ENCODE assay signal across 8 cellular contexts in the genomic region with DNA sequence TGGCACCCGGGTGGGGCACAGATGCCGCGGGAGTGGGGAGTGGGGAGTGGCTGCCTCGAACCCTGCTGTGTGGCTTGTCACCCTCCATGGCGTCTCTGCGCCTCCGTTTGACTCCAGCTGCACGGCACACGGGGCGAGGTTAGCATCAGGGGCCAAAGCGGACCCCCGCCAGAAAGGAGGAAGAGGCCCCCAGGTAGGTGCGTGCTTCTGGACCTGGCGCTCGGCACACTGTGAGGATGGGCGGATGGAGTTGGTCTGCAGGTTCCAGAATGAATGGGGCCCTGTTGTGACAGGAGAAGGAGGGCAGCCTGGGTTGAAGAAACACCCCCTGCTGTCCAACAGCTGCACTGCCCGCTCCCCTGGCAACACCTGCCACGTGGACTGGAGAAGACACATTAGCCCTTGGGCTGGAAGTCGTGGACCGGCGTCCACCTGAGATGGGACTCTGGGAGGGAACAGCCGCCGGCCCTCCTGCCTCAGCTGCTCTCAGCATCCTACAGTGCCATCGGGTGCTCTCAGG. TPM values are rescaled to one million over a fixed set of nuclear protein-coding genes. Genes with fewer than 3 reads are reported as not detected.
DNase-seq lines count a peak whose midpoint lies in the region; ATAC-seq and TF ChIP-seq lines count a peak whose summit lies in the region.

No MANE protein-coding gene starts in this region.

- no peaks in the 10 kb centered on the region for H3K27me3 ChIP-seq in CD4-positive, alpha-beta T cell (ENCODE audit: control insufficient read depth, insufficient read depth, low read length)
- H3K27me3 ChIP-seq in GM23248 (replicated peaks; ENCODE audit: insufficient read depth) (no peaks in the 10 kb centered on the region), testis (no peaks in the 10 kb centered on the region)
- no peaks in the 10 kb centered on the region for H3K27me3 ChIP-seq in naive thymus-derived CD4-positive, alpha-beta T cell (ENCODE audit: control insufficient read depth in 2 of 2, insufficient read depth in 2 of 2, low read length in 2 of 2)

- no peak overlapping the region for H3K4me2 ChIP-seq in GM23248 (ENCODE audit: unreplicated experiment)

- H3K9me2 ChIP-seq in GM23248 (ENCODE audit: insufficient read depth): no peaks in the 10 kb centered on the region

- H3K4me3 Mint-ChIP-seq in CD4-positive, alpha-beta T cell: no peak overlapping the region
- H3K4me3 Mint-ChIP-seq in naive thymus-derived CD4-positive, alpha-beta T cell: peak overlapping the region in 6 of 10 donors; percentile 9 to 94 (median 82)

- no peak for TF ChIP-seq POLR2A in testis (IDR thresholded peaks at IDR 0.05)

- no peaks in the 10 kb centered on the region for H3K9me3 Mint-ChIP-seq in CD4-positive, alpha-beta T cell
- H3K9me3 Mint-ChIP-seq in naive thymus-derived CD4-positive, alpha-beta T cell: no peaks in the 10 kb centered on the region

- peak overlapping the region; percentile 79 for H3K27ac ChIP-seq in CD4-positive, alpha-beta T cell (ENCODE audit: low read depth, low read length)
- no peak overlapping the region for H3K27ac ChIP-seq in GM23248
- peak overlapping the region; percentile 89 for H3K27ac ChIP-seq in naive thymus-derived CD4-positive, alpha-beta T cell (ENCODE audit: low read depth, low read length)
- H3K27ac ChIP-seq in testis: no peak overlapping the region

- no peaks in the 10 kb centered on the region for H4K20me1 ChIP-seq in GM23248 (ENCODE audit: insufficient read depth)

- intact Hi-C loops in CD4-positive, alpha-beta T cell (cut with DNase I, micrococcal nuclease): loop anchor here in 1 of 2 experiments (5.0 kb wide), 1 partner anchor 45 kb away; no protein-coding TSS in a partner anchor
- intact Hi-C loops in naive thymus-derived CD4-positive, alpha-beta T cell (cut with micrococcal nuclease): loop anchor here (2.0 kb wide), 2 partner anchors 19 to 47 kb away; no protein-coding TSS in a partner anchor
- intact Hi-C loops in testis (cut with DNase I; ENCODE audit: low total_unique reads): no loop called here

- H3K4me1 ChIP-seq in GM23248 (ENCODE audit: insufficient read depth) (no peaks in the 10 kb centered on the region; the same call in 1 of the 2 replicates), testis (peaks cover 27% of the 10 kb centered on the region)
- H3K4me1 ChIP-seq in naive thymus-derived CD4-positive, alpha-beta T cell (ENCODE audit: control insufficient read depth in 2 of 2, insufficient read depth in 2 of 2, low read length in 2 of 2): peaks cover 17 to 25% of the 10 kb centered on the region in 2 donors

- H3K9me3 ChIP-seq in CD4-positive, alpha-beta T cell (ENCODE audit: control insufficient read depth, low read length): no peaks in the 10 kb centered on the region
- H3K9me3 ChIP-seq in GM23248 (ENCODE audit: low read depth): no peaks in the 10 kb centered on the region
- H3K9me3 ChIP-seq in naive thymus-derived CD4-positive, alpha-beta T cell (ENCODE audit: control insufficient read depth in 2 of 3, low read length in 3 of 3): no peaks in the 10 kb centered on the region
- H3K9me3 ChIP-seq in testis: no peaks in the 10 kb centered on the region

- CTCF ChIA-PET in CD4-positive, alpha-beta T cell (lab: Charles Lee): interaction anchor here (0.5 to 3.5 kb wide), 6 partner anchors 9 to 142 kb away, joined by 3 to 12 read pairs (median 5); partner anchors contain the start of gene FASN
- CTCF ChIA-PET in naive thymus-derived CD4-positive, alpha-beta T cell (lab: Charles Lee): interaction anchor here (1.1 to 2.7 kb wide), 5 partner anchors 9 to 46 kb away, joined by 3 to 14 read pairs (median 5); no protein-coding TSS in a partner anchor

- 91% methylated on average over 16 to 24 of the region's 24 CpGs for WGBS in GM23248 (ENCODE audit: low coverage in 1 of 2, low lambda C conversion rate in 2 of 2, missing lambda C conversion rate in 2 of 2), 2 experiments
- WGBS in testis, 2 donors: 88 to 90% methylated on average over 5 to 24 of the region's 24 CpGs

- H3K27me3 Mint-ChIP-seq in CD4-positive, alpha-beta T cell: no peaks in the 10 kb centered on the region
- H3K27me3 Mint-ChIP-seq in naive thymus-derived CD4-positive, alpha-beta T cell: no peaks in the 10 kb centered on the region

- H3K36me3 ChIP-seq in GM23248 (ENCODE audit: low read depth) (no peaks in the 10 kb centered on the region), testis (ENCODE audit: low read depth, missing control alignments) (no peaks in the 10 kb centered on the region)
- peaks cover 0 to under 1% (median 0%) of the 10 kb centered on the region in 3 experiments for H3K36me3 ChIP-seq in naive thymus-derived CD4-positive, alpha-beta T cell (ENCODE audit: control insufficient read depth in 2 of 3, insufficient read depth in 3 of 3, low read length in 3 of 3)

- TF ChIP-seq CTCF in CD4-positive, alpha-beta T cell (IDR thresholded peaks at IDR 0.05): no peak
- TF ChIP-seq CTCF in astrocyte of the cerebellum (IDR thresholded peaks at IDR 0.05; ENCODE audit: low read depth, low read length, missing control alignments) (peak; percentile 25), testis (IDR thresholded peaks at IDR 0.05) (no peak)

- in situ Hi-C loops in GM23248 (cut with MboI) (no loop called here), astrocyte of the cerebellum (cut with HindIII; ENCODE audit: low sequenced_read_pairs) (no loop called here)

- H3K4me3 ChIP-seq in GM23248 (no peak overlapping the region), astrocyte of the cerebellum (ENCODE audit: low read depth, low read length) (no peak overlapping the region), testis (no peak overlapping the region)
- H3K4me3 ChIP-seq in naive thymus-derived CD4-positive, alpha-beta T cell (ENCODE audit: low read length): peak overlapping the region; percentile 73

- POLR2A ChIA-PET in CD4-positive, alpha-beta T cell (lab: Charles Lee): interaction anchor here (0.8 to 2.4 kb wide), 5 partner anchors 9 to 77 kb away, joined by 4 to 27 read pairs (median 8); partner anchors contain the start of genes DCXR, FASN and RAC3
- POLR2A ChIA-PET in naive thymus-derived CD4-positive, alpha-beta T cell (lab: Charles Lee): interaction anchor here (0.6 to 2.3 kb wide), 6 partner anchors 9 to 77 kb away, joined by 3 to 11 read pairs (median 4); partner anchors contain the start of gene FASN

- no peak overlapping the region for H3K9ac ChIP-seq in GM23248

- no peaks in the 10 kb centered on the region for H3F3A ChIP-seq in GM23248 (ENCODE audit: insufficient read depth)

- H3K4me1 Mint-ChIP-seq in CD4-positive, alpha-beta T cell (ENCODE audit: low read depth): peaks cover 22% of the 10 kb centered on the region
- H3K4me1 Mint-ChIP-seq in naive thymus-derived CD4-positive, alpha-beta T cell: peaks cover 16 to 42% (median 32%) of the 10 kb centered on the region in 7 donors

- no peak overlapping the region for H2AFZ ChIP-seq in GM23248

- H3K27ac Mint-ChIP-seq in CD4-positive, alpha-beta T cell: peak overlapping the region; percentile 49
- H3K27ac Mint-ChIP-seq in naive thymus-derived CD4-positive, alpha-beta T cell: peak overlapping the region in 7 of 9 donors; percentile 52 to 99 (median 96)

- peaks cover 8% of the 10 kb centered on the region for H3K36me3 Mint-ChIP-seq in CD4-positive, alpha-beta T cell (ENCODE audit: low read depth)
- peaks cover 0 to 6% (median 0%) of the 10 kb centered on the region in 5 donors for H3K36me3 Mint-ChIP-seq in naive thymus-derived CD4-positive, alpha-beta T cell

- H3K79me2 ChIP-seq in GM23248 (ENCODE audit: insufficient read depth): no peaks in the 10 kb centered on the region

- no peak for DNase-seq in CD4-positive, alpha-beta T cell
- peak; percentile 30 for DNase-seq in GM23248
- DNase-seq in astrocyte of the cerebellum (ENCODE audit: low read depth): no peak
- no peak for DNase-seq in naive thymus-derived CD4-positive, alpha-beta T cell
- DNase-seq in testis: no peak
- DNase-seq in HCEC 1CT: no peak
- DNase-seq in T1000 (lab: John Stamatoyannopoulos, UW): no peak

- ATAC-seq in CD4-positive, alpha-beta T cell (ENCODE audit: poor library complexity): no peak
- no peak for ATAC-seq in naive thymus-derived CD4-positive, alpha-beta T cell
- ATAC-seq in GM19351 (IDR thresholded peaks at IDR 0.05; ENCODE audit: unreplicated experiment): no peak

RNA-seq across cellular contexts. Expression of gene FASN, which starts 9.4 kb away (rescaled TPM):
- 100 to 1,000 TPM; 168 to 174 TPM for total RNA-seq in CD4-positive, alpha-beta T cell
- 33.8 and 38.2 TPM in 2 replicates for total RNA-seq in GM23248 (2014; rRNA removed; shearing (Covaris generic))
- polyA plus RNA-seq in GM23248 (2016; fragmentation: Nextera tagmentation; extraction: Ambion mirVana): 12.7 and 16.3 TPM in 2 replicates
- 100 to 1,000 TPM in 2 of 5 experiments, 10 to 100 TPM in 3; 24.3 to 168 (median 59.0) TPM for total RNA-seq in naive thymus-derived CD4-positive, alpha-beta T cell
- 1 to 10 TPM in 1 of 2 donors, under 1 TPM in 1; 0.96 to 1.5 TPM for polyA plus RNA-seq in naive thymus-derived CD4-positive, alpha-beta T cell
- total RNA-seq in testis: 10 to 100 TPM; 76.2 to 93.0 TPM
- 47.6 TPM for polyA plus RNA-seq in testis (ENCODE audit: insufficient read depth, low read depth, low replicate concordance)

RNA-seq across cellular contexts. Expression of gene DUS1L, which starts 41.8 kb away (rescaled TPM):
- total RNA-seq in CD4-positive, alpha-beta T cell: 100 to 1,000 TPM; 160 to 163 TPM
- total RNA-seq in GM23248 (2014; rRNA removed; shearing (Covaris generic)): 61.2 and 96.4 TPM in 2 replicates
- polyA plus RNA-seq in GM23248 (2016; fragmentation: Nextera tagmentation; extraction: Ambion mirVana) (13.3 and 27.7 TPM in 2 replicates), testis (ENCODE audit: insufficient read depth, low read depth, low replicate concordance) (127 TPM)
- total RNA-seq in naive thymus-derived CD4-positive, alpha-beta T cell: 100 to 1,000 TPM; 127 to 157 (median 147) TPM
- polyA plus RNA-seq in naive thymus-derived CD4-positive, alpha-beta T cell: 100 to 1,000 TPM in 1 of 2 donors, 10 to 100 TPM in 1; 52.9 to 110 TPM
- 100 to 1,000 TPM; 117 to 132 TPM for total RNA-seq in testis

RNA-seq across cellular contexts. Expression of gene GPS1, which starts 55.7 kb away (rescaled TPM):
- 10 to 100 TPM; 64.6 to 69.3 TPM for total RNA-seq in CD4-positive, alpha-beta T cell
- total RNA-seq in GM23248 (2014; rRNA removed; shearing (Covaris generic)): 130 and 138 TPM in 2 replicates
- polyA plus RNA-seq in GM23248 (2016; fragmentation: Nextera tagmentation; extraction: Ambion mirVana) (101 and 104 TPM in 2 replicates), testis (ENCODE audit: insufficient read depth, low read depth, low replicate concordance) (178 TPM)
- total RNA-seq in naive thymus-derived CD4-positive, alpha-beta T cell: 10 to 100 TPM; 68.3 to 88.1 (median 71.7) TPM
- polyA plus RNA-seq in naive thymus-derived CD4-positive, alpha-beta T cell: 100 to 1,000 TPM; 105 to 124 TPM
- 100 to 1,000 TPM; 170 to 190 TPM for total RNA-seq in testis

RNA-seq across cellular contexts. Expression of gene RFNG, which starts 55.8 kb away (rescaled TPM):
- 10 to 100 TPM; 28.1 to 31.2 TPM for total RNA-seq in CD4-positive, alpha-beta T cell
- total RNA-seq in GM23248 (2014; rRNA removed; shearing (Covaris generic)): 59.8 and 61.2 TPM in 2 replicates
- polyA plus RNA-seq in GM23248 (2016; fragmentation: Nextera tagmentation; extraction: Ambion mirVana) (10.6 and 11.8 TPM in 2 replicates), testis (ENCODE audit: insufficient read depth, low read depth, low replicate concordance) (50.5 TPM)
- total RNA-seq in naive thymus-derived CD4-positive, alpha-beta T cell: 10 to 100 TPM; 25.0 to 45.5 (median 31.5) TPM
- polyA plus RNA-seq in naive thymus-derived CD4-positive, alpha-beta T cell: 1 to 10 TPM; 4.2 to 6.7 TPM
- 100 to 1,000 TPM in 1 of 2 donors, 10 to 100 TPM in 1; 73.3 to 102 TPM for total RNA-seq in testis

Comparison
In these comparisons a context has a peak if more than half of its experiments do, and no peak if none do; other contexts are left out.
1. H3K27ac ChIP-seq: peak in CD4-positive, alpha-beta T cell (single experiment) and naive thymus-derived CD4-positive, alpha-beta T cell (single experiment); none in GM23248 (single experiment) and testis (0 of 2).